In the genomic region with DNA sequence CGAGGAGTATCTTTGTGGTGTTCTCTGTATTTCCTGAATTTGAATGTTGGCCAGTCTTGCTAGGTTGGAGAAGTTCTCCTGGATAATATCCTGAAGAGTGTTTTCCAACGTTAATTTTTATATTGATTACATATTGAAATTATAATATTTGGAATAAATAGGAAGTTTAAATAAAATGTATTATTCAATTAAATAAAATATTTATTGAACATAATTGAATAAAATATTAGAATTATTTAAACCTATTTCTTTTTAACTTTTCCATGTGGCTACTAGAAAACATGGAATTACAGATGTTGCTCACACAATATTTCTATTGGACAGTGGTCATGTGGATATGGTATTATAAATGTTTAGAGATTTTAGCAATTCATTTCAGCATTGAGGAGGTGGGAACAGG, we compare ENCODE assay signal across 22 cellular contexts.
"Had no signal": no experiment of that assay in that cellular context is flagged by ENCODE, and none has a peak within 500 bp of the region (broad histone marks: within the 10 kb centered on the region; RNA-seq: fewer than 3 reads in every experiment).

No MANE protein-coding gene starts in this region.

- DNase-seq: colonic mucosa; cortex of kidney; dermis blood vessel endothelial cell; dorsolateral prefrontal cortex; effector CD4-positive, alpha-beta T cell; effector CD8-positive, alpha-beta T cell; effector memory CD4-positive, alpha-beta T cell; effector memory CD8-positive, alpha-beta T cell; endodermal cell; erythroblast; esophagus squamous epithelium; foreskin fibroblast; foreskin keratinocyte; foreskin melanocyte; gastrocnemius medialis; glutamatergic neuron; head of caudate nucleus; heart left ventricle; heart right ventricle had no signal

- H3K27ac Mint-ChIP-seq: dendritic cell treated with granulocyte-macrophage colony-stimulating factor and Interleukin-4, amounts not matched to agents 40 ng/mL and 50 ng/mL, for 4 days; effector memory CD8-positive, alpha-beta T cell; endodermal cell had no signal

- ATAC-seq: effector memory CD8-positive, alpha-beta T cell; esophagus mucosa; foreskin keratinocyte; gastrocnemius medialis; gastroesophageal sphincter; heart left ventricle; heart right ventricle had no signal

- H3K4me3 Mint-ChIP-seq: dendritic cell treated with granulocyte-macrophage colony-stimulating factor and Interleukin-4, amounts not matched to agents 40 ng/mL and 50 ng/mL, for 4 days; effector memory CD8-positive, alpha-beta T cell; endodermal cell had no signal

- H3K27me3 Mint-ChIP-seq: dendritic cell treated with granulocyte-macrophage colony-stimulating factor and Interleukin-4, amounts not matched to agents 40 ng/mL and 50 ng/mL, for 4 days had no signal
